ENCODE assay signal across 13 cellular contexts in genomic region chr9:33249087-33249657, GRCh38. TPM values are rescaled to one million over a fixed set of nuclear protein-coding genes. Genes with fewer than 3 reads are reported as not detected.
DNase-seq lines count a peak whose midpoint lies in the region; ATAC-seq and TF ChIP-seq lines count a peak whose summit lies in the region.
"Had no signal": no experiment of that assay in that cellular context is flagged by ENCODE, and none has a peak within 500 bp of the region (broad histone marks: within the 10 kb centered on the region; RNA-seq: fewer than 3 reads in every experiment).

No MANE protein-coding gene starts in this region.

- no peak for DNase-seq in RWPE1 (ENCODE audit: low spot score)
- DNase-seq in superior temporal gyrus (ENCODE audit: extremely low spot score): no peak
- no peak for DNase-seq in LoVo (ENCODE audit: low spot score)
- DNase-seq in iPS-NIHi11 (ENCODE audit: low spot score): no peak
- DNase-seq in body of pancreas: no peak
- DNase-seq: effector CD4-positive, alpha-beta T cell; HCEC 1CT; KBM-7; midbrain; NCI-H226 had no signal

- peaks cover 36 to 53% (median 39%) of the 10 kb centered on the region in 10 experiments for H3K4me1 ChIP-seq in BLaER1 treated with 17β-estradiol and CSF1 and Interleukin-3, amounts not matched to agents 10 nM and 100 nM
- no peaks in the 10 kb centered on the region for H3K4me1 ChIP-seq in body of pancreas

- no peak overlapping the region for H3K4me3 ChIP-seq in BLaER1 treated with 17β-estradiol and CSF1 and Interleukin-3, amounts not matched to agents 10 nM and 100 nM
- no peak overlapping the region for H3K4me3 ChIP-seq in body of pancreas

- no peaks in the 10 kb centered on the region for H3K27me3 ChIP-seq in BLaER1 treated with 17β-estradiol and CSF1 and Interleukin-3, amounts not matched to agents 10 nM and 100 nM
- H3K27me3 ChIP-seq in body of pancreas: no peaks in the 10 kb centered on the region

- peak overlapping the region; percentile 56 to 77 (median 71) for H3K4me2 ChIP-seq in BLaER1 treated with 17β-estradiol and CSF1 and Interleukin-3, amounts not matched to agents 10 nM and 100 nM

- POLR2A ChIA-PET in RWPE1 (lab: Yijun Ruan, JAX; ENCODE audit: low non-redundant PET): no interaction called here

- ATAC-seq in GM19023 (IDR thresholded peaks at IDR 0.05; ENCODE audit: unreplicated experiment) (peak; percentile 51), HG02798 (IDR thresholded peaks at IDR 0.05; ENCODE audit: poor library complexity, unreplicated experiment) (peak; percentile 51), body of pancreas (no peak)

- no peak for TF ChIP-seq CTCF in RWPE1 (conservative IDR thresholded peaks at IDR 0.05; ENCODE audit: low read depth)
- TF ChIP-seq CTCF in body of pancreas (IDR thresholded peaks at IDR 0.05): no peak

- H3K27ac ChIP-seq in BLaER1 treated with 17β-estradiol and CSF1 and Interleukin-3, amounts not matched to agents 10 nM and 100 nM: peak overlapping the region in 7 of 11 experiments; percentile 9 to 72 (median 40); a peak in 11 of 22 replicates
- peak overlapping the region; percentile 9 for H3K27ac ChIP-seq in RWPE1
- no peak overlapping the region for H3K27ac ChIP-seq in body of pancreas

- peaks cover 0 to 17% (median 0%) of the 10 kb centered on the region in 11 experiments; a peak in 1 of 22 replicates for H4K20me1 ChIP-seq in BLaER1 treated with 17β-estradiol and CSF1 and Interleukin-3, amounts not matched to agents 10 nM and 100 nM

- no peak for TF ChIP-seq POLR2A in body of pancreas (IDR thresholded peaks at IDR 0.05)

- no peaks in the 10 kb centered on the region for H3K9me3 ChIP-seq in BLaER1 treated with 17β-estradiol and CSF1 and Interleukin-3, amounts not matched to agents 10 nM and 100 nM (replicated peaks in 1 of 11)
- H3K9me3 ChIP-seq in body of pancreas: no peaks in the 10 kb centered on the region

- intact Hi-C loops in body of pancreas (cut with DNase I): no loop called here

- peaks cover 24 to 54% (median 40%) of the 10 kb centered on the region in 11 experiments for H3K36me3 ChIP-seq in BLaER1 treated with 17β-estradiol and CSF1 and Interleukin-3, amounts not matched to agents 10 nM and 100 nM
- peaks cover 0 to 3% of the 10 kb centered on the region in 2 donors for H3K36me3 ChIP-seq in body of pancreas (replicated peaks in 1 of 2; ENCODE audit: insufficient read depth in 1 of 2, low read depth in 2 of 2)

- WGBS in body of pancreas, 2 donors: 68 to 76% methylated on average over 4 to 6 of the region's 6 CpGs

- CTCF ChIA-PET in RWPE1 (lab: Yijun Ruan, JAX): no interaction called here

- peak overlapping the region in 7 of 11 experiments; percentile 13 to 66 (median 34); a peak in 9 of 22 replicates for H3K9ac ChIP-seq in BLaER1 treated with 17β-estradiol and CSF1 and Interleukin-3, amounts not matched to agents 10 nM and 100 nM

RNA-seq across cellular contexts. Expression of gene SPINK4, which starts 9.2 kb away (rescaled TPM):
- total RNA-seq in body of pancreas: not detected

RNA-seq across cellular contexts. Expression of gene BAG1, which starts 15.3 kb away (rescaled TPM):
- 10 to 100 TPM; 46.5 to 80.2 TPM for total RNA-seq in body of pancreas

RNA-seq across cellular contexts. Expression of gene CHMP5, which starts 15.7 kb away (rescaled TPM):
- 10 to 100 TPM in 1 of 2 donors, 1 to 10 TPM in 1; 4.6 to 20.5 TPM for total RNA-seq in body of pancreas

RNA-seq across cellular contexts. Expression of gene NFX1, which starts 41.1 kb away (rescaled TPM):
- 10 to 100 TPM; 22.1 to 26.4 TPM for total RNA-seq in body of pancreas

Comparison
In these comparisons a context has a peak if more than half of its experiments do, and no peak if none do; other contexts are left out.
1. H3K27ac ChIP-seq: peak in BLaER1 treated with 17β-estradiol and CSF1 and Interleukin-3, amounts not matched to agents 10 nM and 100 nM (7 of 11) and RWPE1 (single experiment); none in body of pancreas (0 of 4).